In the genomic region with DNA sequence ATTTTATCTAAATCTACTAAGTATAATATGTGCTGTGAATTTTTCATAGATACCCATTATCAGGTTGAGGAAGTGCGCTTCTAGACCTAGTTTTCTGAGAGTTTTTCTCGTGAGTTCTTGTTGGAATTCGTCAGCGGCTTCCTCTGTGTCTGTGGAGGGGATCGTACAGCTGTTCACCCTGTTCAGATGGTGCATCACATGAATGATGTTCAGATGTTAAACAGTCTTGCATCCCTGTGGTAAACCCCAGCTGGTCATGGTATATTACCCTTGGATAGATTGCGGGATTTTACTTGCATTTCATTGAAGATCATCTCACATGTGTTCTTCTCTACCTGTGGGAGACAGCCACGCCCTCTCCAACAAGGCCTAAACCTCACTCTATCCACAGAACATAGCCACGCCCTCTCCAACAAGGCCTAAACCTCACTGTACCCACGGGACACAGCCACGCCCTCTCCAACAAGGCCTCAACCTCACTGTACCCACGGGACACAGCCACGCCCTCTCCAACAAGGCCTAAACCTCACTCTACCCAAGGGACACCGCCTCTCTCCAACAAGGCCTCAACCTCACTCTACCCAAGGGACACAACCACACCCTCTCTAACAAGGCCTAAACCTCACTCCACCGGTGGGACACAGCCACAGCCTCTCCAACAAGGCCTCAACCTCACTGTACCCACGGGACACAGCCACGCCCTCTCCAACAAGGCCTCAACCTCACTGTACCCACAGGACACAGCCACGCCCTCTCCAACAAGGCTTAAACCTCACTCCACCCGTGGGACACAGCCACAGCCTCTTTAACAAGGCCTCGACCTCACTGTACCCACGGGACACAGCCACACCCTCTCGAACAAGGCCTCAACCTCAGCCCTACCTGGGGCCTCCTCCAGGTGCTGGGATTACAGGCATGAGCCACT, we compare ENCODE assay signal across 13 cellular contexts.
DNase-seq lines count a peak whose midpoint lies in the region; ATAC-seq and TF ChIP-seq lines count a peak whose summit lies in the region.
"Had no signal": no experiment of that assay in that cellular context is flagged by ENCODE, and none has a peak within 500 bp of the region (broad histone marks: within the 10 kb centered on the region; RNA-seq: fewer than 3 reads in every experiment).

No MANE protein-coding gene starts in this region.

- H3K27ac ChIP-seq in transverse colon = no peak overlapping the region
- H3K27ac ChIP-seq: heart right ventricle, uterus had no signal

- intact Hi-C loops in activated CD8-positive, alpha-beta T cell treated with anti-CD3 and anti-CD28 coated beads for 36 hours (cut with micrococcal nuclease) = no loop called here
- intact Hi-C loops in transverse colon (cut with DNase I; ENCODE audit: low total_unique reads) = no loop called here

- no peaks in the 10 kb centered on the region for H3K27me3 Mint-ChIP-seq in activated CD8-positive, alpha-beta T cell treated with anti-CD3 and anti-CD28 coated beads for 36 hours
- peaks cover 3% of the 10 kb centered on the region for H3K27me3 Mint-ChIP-seq in glutamatergic neuron (ENCODE audit: unreplicated experiment)

- POLR2A ChIA-PET in activated CD8-positive, alpha-beta T cell treated with anti-CD3 and anti-CD28 coated beads for 36 hours (lab: Charles Lee) = interaction anchor here (0.7 to 1.2 kb wide), 4 partner anchors 9 to 39 kb away, joined by 3 to 4 read pairs (median 4); no protein-coding TSS in a partner anchor

- DNase-seq in activated naive CD4-positive, alpha-beta T cell treated with Interleukin-2 at 50 U/mL for 16 hours = peak; percentile 21
- no peak for DNase-seq in activated naive CD4-positive, alpha-beta T cell (lab: John Stamatoyannopoulos, UW)
- no peak for DNase-seq in activated CD8-positive, alpha-beta T cell treated with anti-CD3 and anti-CD28 coated beads for 36 hours
- DNase-seq in glutamatergic neuron (no peak), transverse colon (peak; percentile 8), DMS114 treated with DMSO at 0.1 percent for 48 hours (lab: John Stamatoyannopoulos, UW; ENCODE audit: unreplicated experiment) (no peak), A172 (ENCODE audit: low spot score) (no peak), T1000 (lab: John Stamatoyannopoulos, UW) (no peak)
- DNase-seq: heart right ventricle, left ventricle myocardium superior, NCI-H1694 treated with DMSO at 0.1 percent for 48 hours, NCI-H526 had no signal

- peaks cover 9 to 10% of the 10 kb centered on the region in 2 donors for H3K9me3 ChIP-seq in transverse colon

- H3K27ac Mint-ChIP-seq in activated CD8-positive, alpha-beta T cell treated with anti-CD3 and anti-CD28 coated beads for 36 hours = peak overlapping the region; percentile 86
- peak overlapping the region; percentile 12 for H3K27ac Mint-ChIP-seq in glutamatergic neuron (ENCODE audit: unreplicated experiment)

- H3K4me1 ChIP-seq in transverse colon = no peaks in the 10 kb centered on the region
- H3K4me1 ChIP-seq: heart right ventricle, uterus had no signal

- no peaks in the 10 kb centered on the region for H3K36me3 ChIP-seq in transverse colon
- H3K36me3 ChIP-seq: uterus had no signal

- 73 to 79% methylated on average over 9 to 21 of the region's 21 CpGs for WGBS in transverse colon (ENCODE audit: low coverage in 1 of 2), 2 donors

- no peak for TF ChIP-seq POLR2A in transverse colon (IDR thresholded peaks at IDR 0.05)

- no peak overlapping the region for H3K4me3 Mint-ChIP-seq in activated CD8-positive, alpha-beta T cell treated with anti-CD3 and anti-CD28 coated beads for 36 hours
- no peak overlapping the region for H3K4me3 Mint-ChIP-seq in glutamatergic neuron (ENCODE audit: unreplicated experiment)

- H3K9me3 Mint-ChIP-seq in activated CD8-positive, alpha-beta T cell treated with anti-CD3 and anti-CD28 coated beads for 36 hours = peaks cover 10% of the 10 kb centered on the region
- H3K9me3 Mint-ChIP-seq in glutamatergic neuron (ENCODE audit: unreplicated experiment) = peaks cover 5% of the 10 kb centered on the region

- peak; percentile 30 for ATAC-seq in activated CD8-positive, alpha-beta T cell treated with anti-CD3 and anti-CD28 coated beads for 36 hours
- ATAC-seq: heart right ventricle, left ventricle myocardium superior had no signal

- in situ Hi-C loops in transverse colon (cut with MboI; ENCODE audit: low pct_ligation_motif_present in 1 of 4, low pct_unique_long_range_greater_than_20kb in 1 of 4, low sequenced_read_pairs in 3 of 4) = no loop called here

- CTCF ChIA-PET in activated CD8-positive, alpha-beta T cell treated with anti-CD3 and anti-CD28 coated beads for 36 hours (lab: Charles Lee) = interaction anchor here (1.1 kb wide), 1 partner anchor 12 kb away, joined by 3 read pairs; no protein-coding TSS in a partner anchor

- no peak overlapping the region for H3K4me3 ChIP-seq in transverse colon
- H3K4me3 ChIP-seq: heart right ventricle, uterus had no signal

- H3K36me3 Mint-ChIP-seq in activated CD8-positive, alpha-beta T cell treated with anti-CD3 and anti-CD28 coated beads for 36 hours (ENCODE audit: low read depth) = peaks cover 34% of the 10 kb centered on the region
- H3K36me3 Mint-ChIP-seq in glutamatergic neuron (ENCODE audit: unreplicated experiment) = peaks cover 14% of the 10 kb centered on the region

- H3K27me3 ChIP-seq in transverse colon = no peaks in the 10 kb centered on the region
- H3K27me3 ChIP-seq: heart right ventricle, uterus had no signal

- TF ChIP-seq CTCF in activated CD8-positive, alpha-beta T cell treated with anti-CD3 and anti-CD28 coated beads for 36 hours (IDR thresholded peaks at IDR 0.05) = no peak
- TF ChIP-seq CTCF in glutamatergic neuron (IDR thresholded peaks at IDR 0.05; ENCODE audit: partially characterized antibody, unreplicated experiment) (no peak), transverse colon (IDR thresholded peaks at IDR 0.05) (no peak)

- peaks cover 31% of the 10 kb centered on the region for H3K4me1 Mint-ChIP-seq in activated CD8-positive, alpha-beta T cell treated with anti-CD3 and anti-CD28 coated beads for 36 hours (ENCODE audit: low read depth)
- peaks cover 13% of the 10 kb centered on the region for H3K4me1 Mint-ChIP-seq in glutamatergic neuron (ENCODE audit: low read depth, unreplicated experiment)

- no peak for TF ChIP-seq EP300 in transverse colon (IDR thresholded peaks at IDR 0.05; ENCODE audit: low read depth)

Comparison
In these comparisons a context has a peak if more than half of its experiments do, and no peak if none do; other contexts are left out.
1. DNase-seq: peak in activated naive CD4-positive, alpha-beta T cell treated with Interleukin-2 at 50 U/mL for 16 hours (single experiment) and transverse colon (single experiment); none in activated naive CD4-positive, alpha-beta T cell (0 of 4), activated CD8-positive, alpha-beta T cell treated with anti-CD3 and anti-CD28 coated beads for 36 hours (single experiment), glutamatergic neuron (single experiment), DMS114 treated with DMSO at 0.1 percent for 48 hours (single experiment), A172 (single experiment) and T1000 (single experiment).